15 cellular contexts compared by ENCODE assay signal in the genomic region with DNA sequence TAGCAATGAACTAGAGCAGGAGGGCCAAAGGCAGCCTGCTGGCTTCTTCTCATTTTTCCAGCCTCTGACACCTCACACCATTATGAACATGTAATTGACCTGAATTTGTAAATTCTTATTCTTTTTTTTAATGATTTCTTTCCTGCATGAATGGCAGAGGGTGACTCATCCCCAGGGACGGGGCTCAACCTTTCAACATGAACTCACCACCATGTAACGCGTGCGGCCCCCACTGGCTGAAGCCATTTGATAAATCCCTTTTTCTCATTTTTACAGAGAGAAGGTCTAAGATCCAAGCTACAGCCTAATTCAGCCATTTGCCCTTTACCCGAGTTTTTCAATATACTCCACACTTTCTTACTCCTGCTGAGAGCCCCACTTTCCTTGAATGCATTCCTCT. TPM values are rescaled to one million over a fixed set of nuclear protein-coding genes. Genes with fewer than 3 reads are reported as not detected.
DNase-seq lines count a peak whose midpoint lies in the region; ATAC-seq and TF ChIP-seq lines count a peak whose summit lies in the region.
"Had no signal": no experiment of that assay in that cellular context is flagged by ENCODE, and none has a peak within 500 bp of the region (broad histone marks: within the 10 kb centered on the region; RNA-seq: fewer than 3 reads in every experiment).

No MANE protein-coding gene starts in this region.

- peak in 1 of 2 experiments; percentile 26; a peak in 2 of 4 replicates for TF ChIP-seq CTCF in GM23338 (conservative IDR thresholded peaks at IDR 0.05; ENCODE audit: low read depth in 2 of 2)
- peak; percentile 68 for TF ChIP-seq CTCF in foreskin keratinocyte (conservative IDR thresholded peaks at IDR 0.05)
- no peak for TF ChIP-seq CTCF in esophagus squamous epithelium (IDR thresholded peaks at IDR 0.05)

- peak overlapping the region; percentile 78 for H2AFZ ChIP-seq in GM23338

- no peaks in the 10 kb centered on the region for H4K20me1 ChIP-seq in GM23338 (replicated peaks; ENCODE audit: insufficient read depth)

- no peak overlapping the region for H3K4me2 ChIP-seq in GM23338

- peaks cover 7% of the 10 kb centered on the region for H3K27me3 Mint-ChIP-seq in GM23338 (ENCODE audit: insufficient read depth, low read depth, poor library complexity)
- H3K27me3 Mint-ChIP-seq: stimulated activated naive CD8-positive, alpha-beta T cell treated with anti-CD3 and anti-CD28 coated beads, Interleukin-15, Interleukin-2, amounts not matched to agents 100 ng/mL and 50 ng/mL, for 24 hours had no signal

- no peak for ATAC-seq in GM23338
- ATAC-seq in SK-N-SH treated with all-trans-retinoic acid at 6 μM for 48 hours: peak; percentile 81
- ATAC-seq in foreskin keratinocyte: no peak
- ATAC-seq: psoas muscle had no signal

- 0 out of 2 replicates have a peak, but pooled peaks cover 9% of the 10 kb centered on the region for H3K9me2 ChIP-seq in GM23338 (ENCODE audit: insufficient read depth)

- 40 to 73% methylated on average over 5 of the region's 5 CpGs for WGBS in esophagus squamous epithelium, 2 donors

- H3K36me3 ChIP-seq in GM23338 (ENCODE audit: insufficient read depth) (no peaks in the 10 kb centered on the region), esophagus squamous epithelium (no peaks in the 10 kb centered on the region)

- H3K4me1 ChIP-seq in GM23338 (ENCODE audit: insufficient read depth) (no peaks in the 10 kb centered on the region), foreskin keratinocyte (peaks cover 39% of the 10 kb centered on the region), esophagus squamous epithelium (peaks cover 4 to 69% (median 17%) of the 10 kb centered on the region in 3 donors)
- H3K4me1 ChIP-seq: psoas muscle had no signal

- H3K27me3 ChIP-seq in GM23338 (ENCODE audit: insufficient read depth): no peaks in the 10 kb centered on the region
- H3K27me3 ChIP-seq in foreskin keratinocyte: no peaks in the 10 kb centered on the region
- no peaks in the 10 kb centered on the region for H3K27me3 ChIP-seq in esophagus squamous epithelium

- H3K4me1 Mint-ChIP-seq in GM23338: peaks cover 11% of the 10 kb centered on the region
- H3K4me1 Mint-ChIP-seq: B cell had no signal

- no peak overlapping the region; the same call in 1 of the 2 replicates for H3K27ac Mint-ChIP-seq in GM23338
- H3K27ac Mint-ChIP-seq: B cell; stimulated activated naive CD8-positive, alpha-beta T cell treated with anti-CD3 and anti-CD28 coated beads, Interleukin-15, Interleukin-2, amounts not matched to agents 100 ng/mL and 50 ng/mL, for 24 hours; T-helper 1 cell treated with Interleukin-12 subunit alpha and Interleukin-12 subunit beta and Interleukin-4 antibody, amounts not matched to agents 30 μg/mL and 1 μg/mL, for 36 hours had no signal

- no peaks in the 10 kb centered on the region for H3K79me2 ChIP-seq in GM23338 (replicated peaks; ENCODE audit: insufficient read depth)

- H3K4me3 Mint-ChIP-seq in GM23338: no peak overlapping the region
- H3K4me3 Mint-ChIP-seq: B cell; stimulated activated naive CD8-positive, alpha-beta T cell treated with anti-CD3 and anti-CD28 coated beads, Interleukin-15, Interleukin-2, amounts not matched to agents 100 ng/mL and 50 ng/mL, for 24 hours; T-helper 1 cell treated with Interleukin-12 subunit alpha and Interleukin-12 subunit beta and Interleukin-4 antibody, amounts not matched to agents 30 μg/mL and 1 μg/mL, for 36 hours had no signal

- H3K4me3 ChIP-seq in GM23338 (no peak overlapping the region), esophagus squamous epithelium (no peak overlapping the region)
- H3K4me3 ChIP-seq: psoas muscle had no signal

- DNase-seq in ACHN (peak; percentile 56), GM23338 (ENCODE audit: low spot score) (no peak), foreskin keratinocyte (peak in 1 of 2 donors; percentile 55), esophagus squamous epithelium (lab: John Stamatoyannopoulos, UW) (no peak), D341Med (ENCODE audit: low spot score) (no peak), T-helper 2 cell (no peak), NOMO-1 treated with dmso at 0.1 percent for 144 hours (lab: John Stamatoyannopoulos, UW; ENCODE audit: unreplicated experiment) (no peak)
- DNase-seq: activated CD4-positive, alpha-beta T cell treated with anti-CD3 and anti-CD28 coated beads, Interleukin-2, amount 50 U/mL, for 48 hours; activated naive CD4-positive, alpha-beta T cell; NCI-H2227 treated with DMSO at 0.1 percent for 48 hours; psoas muscle had no signal

- H3K27ac ChIP-seq in GM23338 (ENCODE audit: low read depth) (no peak overlapping the region), foreskin keratinocyte (peak overlapping the region; percentile 100), esophagus squamous epithelium (peak overlapping the region in 1 of 4 donors; percentile 30)
- H3K27ac ChIP-seq: psoas muscle had no signal

- no peaks in the 10 kb centered on the region; the same call in 2 of the 3 replicates for H3K36me3 Mint-ChIP-seq in GM23338 (ENCODE audit: low read depth)

- no peaks in the 10 kb centered on the region for H3F3A ChIP-seq in GM23338 (replicated peaks; ENCODE audit: low read depth)

- TF ChIP-seq POLR2A in esophagus squamous epithelium (IDR thresholded peaks at IDR 0.05): no peak

- no peaks in the 10 kb centered on the region for H3K9me3 Mint-ChIP-seq in GM23338
- H3K9me3 Mint-ChIP-seq: stimulated activated naive CD8-positive, alpha-beta T cell treated with anti-CD3 and anti-CD28 coated beads, Interleukin-15, Interleukin-2, amounts not matched to agents 100 ng/mL and 50 ng/mL, for 24 hours; T-helper 1 cell treated with Interleukin-12 subunit alpha and Interleukin-12 subunit beta and Interleukin-4 antibody, amounts not matched to agents 30 μg/mL and 1 μg/mL, for 36 hours had no signal

- in situ Hi-C loops in ACHN (cut with HindIII; ENCODE audit: low pct_ligation_motif_present, low pct_unique_long_range_greater_than_20kb, low sequenced_read_pairs): no loop called here

- intact Hi-C loops in esophagus squamous epithelium (cut with DNase I): no loop called here

- H3K9me3 ChIP-seq in esophagus squamous epithelium: no peaks in the 10 kb centered on the region

TF ChIP-seq in GM23338, 12 proteins besides CTCF, POLR2A, EP300 and RAD21 (continues in another document):
- no peak for TF ChIP-seq EZH2phosphoT487 (IDR thresholded peaks at IDR 0.05; ENCODE audit: unreplicated experiment)
- TF ChIP-seq NANOG (IDR thresholded peaks at IDR 0.05; ENCODE audit: borderline replicate concordance): no peak
- no peak for TF ChIP-seq POLR2AphosphoS5 (IDR thresholded peaks at IDR 0.05; ENCODE audit: low read depth)
- no peak for TF ChIP-seq JUNB (IDR thresholded peaks at IDR 0.05; ENCODE audit: unreplicated experiment)
- TF ChIP-seq ZNF114 (CRISPR knock-in tag; IDR thresholded peaks at IDR 0.05): no peak
- TF ChIP-seq, protein P1, sequence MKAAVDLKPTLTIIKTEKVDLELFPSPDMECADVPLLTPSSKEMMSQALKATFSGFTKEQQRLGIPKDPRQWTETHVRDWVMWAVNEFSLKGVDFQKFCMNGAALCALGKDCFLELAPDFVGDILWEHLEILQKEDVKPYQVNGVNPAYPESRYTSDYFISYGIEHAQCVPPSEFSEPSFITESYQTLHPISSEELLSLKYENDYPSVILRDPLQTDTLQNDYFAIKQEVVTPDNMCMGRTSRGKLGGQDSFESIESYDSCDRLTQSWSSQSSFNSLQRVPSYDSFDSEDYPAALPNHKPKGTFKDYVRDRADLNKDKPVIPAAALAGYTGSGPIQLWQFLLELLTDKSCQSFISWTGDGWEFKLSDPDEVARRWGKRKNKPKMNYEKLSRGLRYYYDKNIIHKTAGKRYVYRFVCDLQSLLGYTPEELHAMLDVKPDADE (IDR thresholded peaks at IDR 0.05): no peak
- no peak for TF ChIP-seq STAT1 (IDR thresholded peaks at IDR 0.05; ENCODE audit: unreplicated experiment)

TF ChIP-seq in SK-N-SH treated with all-trans-retinoic acid at 6 μM for 48 hours, 23 proteins besides CTCF, POLR2A, EP300 and RAD21:
- TF ChIP-seq ZNF565 (CRISPR knock-in tag; conservative IDR thresholded peaks at IDR 0.05; ENCODE audit: low read depth) (no peak), GLIS3 (CRISPR knock-in tag; IDR thresholded peaks at IDR 0.05) (no peak), SNAI2 (CRISPR knock-in tag; IDR thresholded peaks at IDR 0.05) (no peak), TOX (CRISPR knock-in tag; IDR thresholded peaks at IDR 0.05; ENCODE audit: borderline replicate concordance) (no peak)
- TF ChIP-seq, protein P2, sequence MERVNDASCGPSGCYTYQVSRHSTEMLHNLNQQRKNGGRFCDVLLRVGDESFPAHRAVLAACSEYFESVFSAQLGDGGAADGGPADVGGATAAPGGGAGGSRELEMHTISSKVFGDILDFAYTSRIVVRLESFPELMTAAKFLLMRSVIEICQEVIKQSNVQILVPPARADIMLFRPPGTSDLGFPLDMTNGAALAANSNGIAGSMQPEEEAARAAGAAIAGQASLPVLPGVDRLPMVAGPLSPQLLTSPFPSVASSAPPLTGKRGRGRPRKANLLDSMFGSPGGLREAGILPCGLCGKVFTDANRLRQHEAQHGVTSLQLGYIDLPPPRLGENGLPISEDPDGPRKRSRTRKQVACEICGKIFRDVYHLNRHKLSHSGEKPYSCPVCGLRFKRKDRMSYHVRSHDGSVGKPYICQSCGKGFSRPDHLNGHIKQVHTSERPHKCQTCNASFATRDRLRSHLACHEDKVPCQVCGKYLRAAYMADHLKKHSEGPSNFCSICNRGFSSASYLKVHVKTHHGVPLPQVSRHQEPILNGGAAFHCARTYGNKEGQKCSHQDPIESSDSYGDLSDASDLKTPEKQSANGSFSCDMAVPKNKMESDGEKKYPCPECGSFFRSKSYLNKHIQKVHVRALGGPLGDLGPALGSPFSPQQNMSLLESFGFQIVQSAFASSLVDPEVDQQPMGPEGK (CRISPR knock-in tag; IDR thresholded peaks at IDR 0.05; ENCODE audit: borderline replicate concordance): no peak
TF ChIP-seq in SK-N-SH treated with all-trans-retinoic acid at 6 μM for 48 hours: peak in this region for 0.

RNA-seq across cellular contexts. Expression of a gene that starts 9.3 kb away (rescaled TPM):
- total RNA-seq in GM23338 (2014; rRNA removed; shearing (Covaris generic)): 35.5 and 36.8 TPM in 2 replicates
- polyA plus RNA-seq in GM23338 (2016; fragmentation: Nextera tagmentation; extraction: Ambion mirVana) (17.9 and 19.5 TPM in 2 replicates), foreskin keratinocyte (21.4 and 32.5 TPM in 2 replicates)
- total RNA-seq in foreskin keratinocyte (46.4 and 61.5 TPM in 2 replicates), esophagus squamous epithelium (100 to 1,000 TPM in 1 of 4 donors, 10 to 100 TPM in 3; 67.5 to 118 (median 78.8) TPM)
